Comparison of ENCODE assay signal across 11 cellular contexts in the genomic region with DNA sequence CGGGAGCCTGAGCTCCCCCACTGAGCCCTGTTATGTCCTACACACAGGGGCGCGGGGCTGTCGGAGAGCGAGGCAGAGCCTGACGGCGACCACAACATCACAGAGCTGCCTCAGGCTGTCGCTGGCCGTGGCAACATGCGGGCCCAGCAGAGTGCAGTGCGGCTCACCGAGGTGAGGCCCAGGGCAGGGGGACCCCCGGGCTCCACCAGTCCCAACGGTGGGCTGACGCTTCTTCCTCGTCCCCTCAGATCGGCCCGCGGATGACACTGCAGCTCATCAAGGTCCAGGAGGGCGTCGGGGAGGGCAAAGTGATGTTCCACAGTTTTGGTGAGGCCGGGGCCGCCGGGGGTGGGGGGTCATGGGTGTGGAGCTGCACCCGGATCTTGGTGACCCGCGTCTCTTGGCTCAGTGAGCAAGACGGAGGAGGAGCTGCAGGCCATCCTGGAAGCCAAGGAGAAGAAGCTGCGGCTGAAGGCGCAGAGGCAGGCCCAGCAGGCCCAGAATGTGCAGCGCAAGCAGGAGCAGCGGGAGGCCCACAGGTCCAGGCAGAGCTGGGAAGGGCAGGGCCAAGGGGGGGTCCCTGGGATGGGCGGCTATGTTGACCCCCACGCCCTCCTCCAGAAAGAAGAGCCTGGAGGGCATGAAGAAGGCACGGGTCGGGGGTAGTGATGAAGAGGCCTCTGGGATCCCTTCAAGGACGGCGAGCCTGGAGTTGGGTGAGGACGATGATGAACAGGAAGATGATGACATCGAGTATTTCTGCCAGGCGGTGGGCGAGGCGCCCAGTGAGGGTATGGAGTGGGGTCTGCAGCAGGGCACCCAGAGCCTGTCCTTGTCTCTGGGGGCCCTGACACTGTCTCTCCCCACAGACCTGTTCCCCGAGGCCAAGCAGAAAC. TPM values are rescaled to one million over a fixed set of nuclear protein-coding genes. Genes with fewer than 3 reads are reported as not detected.
DNase-seq lines count a peak whose midpoint lies in the region; ATAC-seq, FAIRE-seq and TF ChIP-seq lines count a peak whose summit lies in the region.
"Had no signal": no experiment of that assay in that cellular context is flagged by ENCODE, and none has a peak within 500 bp of the region (broad histone marks: within the 10 kb centered on the region; RNA-seq: fewer than 3 reads in every experiment).

No MANE protein-coding gene starts in this region.

- no peak for DNase-seq in GM12865 (ENCODE audit: low read depth)
- no peak for DNase-seq in astrocyte (ENCODE audit: low read depth)
- DNase-seq in lower lobe of right lung: no peak
- no peak for DNase-seq in RPMI8226
- DNase-seq: midbrain, NCI-H2081, thyroid gland had no signal

- no peaks in the 10 kb centered on the region for H3K9me3 Mint-ChIP-seq in astrocyte (ENCODE audit: unreplicated experiment)
- H3K9me3 Mint-ChIP-seq: T-helper 1 cell treated with Interleukin-12 subunit alpha and Interleukin-12 subunit beta and Interleukin-4 antibody, amounts not matched to agents 30 μg/mL and 1 μg/mL, for 36 hours had no signal

- peak overlapping the region; percentile 70 for H3K4me3 Mint-ChIP-seq in astrocyte (ENCODE audit: unreplicated experiment)

- H3K36me3 Mint-ChIP-seq in astrocyte (ENCODE audit: low read depth, unreplicated experiment): peaks cover 11% of the 10 kb centered on the region

- H3K9me3 ChIP-seq in BLaER1: no peaks in the 10 kb centered on the region
- no peaks in the 10 kb centered on the region for H3K9me3 ChIP-seq in astrocyte (ENCODE audit: insufficient read depth, low read depth, low read length)
- H3K9me3 ChIP-seq in lower lobe of right lung: no peaks in the 10 kb centered on the region
- H3K9me3 ChIP-seq: thyroid gland had no signal

- FAIRE-seq in astrocyte (lab: Jason Lieb, UNC): no peak

- H3K27ac ChIP-seq in BLaER1 (peak overlapping the region; percentile 92), astrocyte (ENCODE audit: low read depth, low read length) (no peak overlapping the region), lower lobe of right lung (no peak overlapping the region)
- H3K27ac ChIP-seq: C4-2B, thyroid gland had no signal

- H3K27ac Mint-ChIP-seq in astrocyte (ENCODE audit: unreplicated experiment): peak overlapping the region; percentile 47
- H3K27ac Mint-ChIP-seq: T-helper 1 cell treated with Interleukin-12 subunit alpha and Interleukin-12 subunit beta and Interleukin-4 antibody, amounts not matched to agents 30 μg/mL and 1 μg/mL, for 36 hours had no signal

- H3K9ac ChIP-seq in BLaER1: peak overlapping the region; percentile 78
- H3K9ac ChIP-seq in astrocyte (ENCODE audit: low read length): no peak overlapping the region

- peak overlapping the region; percentile 97 for H3K4me2 ChIP-seq in BLaER1
- H3K4me2 ChIP-seq in astrocyte (ENCODE audit: low read length): no peak overlapping the region

- H3K36me3 ChIP-seq in BLaER1 (peaks cover 67% of the 10 kb centered on the region), astrocyte (ENCODE audit: insufficient read depth, low read length) (peaks cover 13% of the 10 kb centered on the region), lower lobe of right lung (peaks cover 58% of the 10 kb centered on the region)

- ATAC-seq in GM19397 (IDR thresholded peaks at IDR 0.05; ENCODE audit: unreplicated experiment) (no peak), lower lobe of right lung (no peak)

- H3K4me1 Mint-ChIP-seq in astrocyte (ENCODE audit: low read depth, unreplicated experiment): peaks cover 13% of the 10 kb centered on the region

- H3K4me1 ChIP-seq in BLaER1 (peaks cover 85% of the 10 kb centered on the region), astrocyte (ENCODE audit: insufficient read depth, low read length) (peaks cover 12% of the 10 kb centered on the region), lower lobe of right lung (peaks cover 29% of the 10 kb centered on the region)

- H3K4me3 ChIP-seq in BLaER1 (peak overlapping the region; percentile 62), GM12865 (ENCODE audit: low read depth, low read length) (peak overlapping the region; percentile 45), astrocyte (ENCODE audit: insufficient read depth, low read depth, low read length) (no peak overlapping the region), lower lobe of right lung (no peak overlapping the region)
- H3K4me3 ChIP-seq: thyroid gland had no signal

- peaks cover 43% of the 10 kb centered on the region for H3K79me2 ChIP-seq in astrocyte (ENCODE audit: insufficient read depth, low read length)

- intact Hi-C loops in lower lobe of right lung (cut with DNase I): no loop called here

- H3K27me3 Mint-ChIP-seq in astrocyte (ENCODE audit: low read depth, unreplicated experiment): no peaks in the 10 kb centered on the region

- TF ChIP-seq CTCF in GM12865 (IDR thresholded peaks at IDR 0.05; ENCODE audit: insufficient read depth, low read depth, low read length, missing control alignments): no peak
- TF ChIP-seq CTCF in astrocyte (IDR thresholded peaks at IDR 0.05; ENCODE audit: insufficient read depth, low read depth, low read length): no peak
- no peak for TF ChIP-seq CTCF in lower lobe of right lung (IDR thresholded peaks at IDR 0.05)

- H2AFZ ChIP-seq in astrocyte (ENCODE audit: low read depth, low read length): no peak overlapping the region

- peaks cover 33% of the 10 kb centered on the region for H4K20me1 ChIP-seq in BLaER1
- peaks cover 63% of the 10 kb centered on the region for H4K20me1 ChIP-seq in astrocyte (ENCODE audit: insufficient read depth, low read length)

- H3K27me3 ChIP-seq in BLaER1 (no peaks in the 10 kb centered on the region), astrocyte (ENCODE audit: insufficient read depth, low read length) (no peaks in the 10 kb centered on the region), lower lobe of right lung (ENCODE audit: low read depth) (no peaks in the 10 kb centered on the region)
- H3K27me3 ChIP-seq: thyroid gland had no signal

RNA-seq across cellular contexts. Expression of gene P2RY11, which starts 1.2 kb away (rescaled TPM):
- total RNA-seq in astrocyte (19.3 and 22.8 TPM in 2 replicates), lower lobe of right lung (15.6 TPM)

RNA-seq across cellular contexts. Expression of gene PPAN, which starts 4.2 kb away (rescaled TPM):
- total RNA-seq in astrocyte (54.2 and 55.6 TPM in 2 replicates), lower lobe of right lung (30.8 TPM)

RNA-seq across cellular contexts. Expression of gene ANGPTL6, which starts 7.8 kb away (rescaled TPM):
- 0.24 TPM in 1 of 2 replicates, not detected in the other for total RNA-seq in astrocyte
- 0.44 TPM for total RNA-seq in lower lobe of right lung

RNA-seq across cellular contexts. Expression of gene EIF3G, which starts 9.4 kb away (rescaled TPM):
- 207 and 215 TPM in 2 replicates for total RNA-seq in astrocyte
- total RNA-seq in lower lobe of right lung: 158 TPM

RNA-seq across cellular contexts. Expression of gene SHFL, which starts 24.2 kb away (rescaled TPM):
- total RNA-seq in astrocyte: 73.5 and 86.8 TPM in 2 replicates
- total RNA-seq in lower lobe of right lung: 43.4 TPM

Comparison
In these comparisons a context has a peak if more than half of its experiments do, and no peak if none do; other contexts are left out.
1. H3K4me3 ChIP-seq: peak in BLaER1 (single experiment) and GM12865 (single experiment); none in astrocyte (single experiment) and lower lobe of right lung (single experiment).